ENCODE assay signal across 8 cellular contexts in genomic region chr22:42930810-42931420, GRCh38.
DNase-seq lines count a peak whose midpoint lies in the region; ATAC-seq and TF ChIP-seq lines count a peak whose summit lies in the region.

No MANE protein-coding gene starts in this region.

- H3K36me3 ChIP-seq in OCI-LY7 (ENCODE audit: insufficient read depth, low read length) = no peaks in the 10 kb centered on the region
- no peaks in the 10 kb centered on the region for H3K36me3 ChIP-seq in stomach smooth muscle (ENCODE audit: control insufficient read depth in 2 of 2, insufficient read depth in 2 of 2, low read length in 2 of 2)

- H3K4me1 ChIP-seq in OCI-LY7 (ENCODE audit: insufficient read depth, low read length, poor library complexity, severe bottlenecking) (peaks cover 49% of the 10 kb centered on the region), stomach smooth muscle (ENCODE audit: control insufficient read depth, insufficient read depth, low read length) (peaks cover 85% of the 10 kb centered on the region)

- H3K9me2 ChIP-seq in OCI-LY7 (ENCODE audit: insufficient read depth, low read length) = no peaks in the 10 kb centered on the region

- H3K9me3 ChIP-seq in OCI-LY7 (ENCODE audit: low read length) (no peaks in the 10 kb centered on the region), stomach smooth muscle (ENCODE audit: control insufficient read depth in 2 of 2, low read length in 2 of 2) (no peaks in the 10 kb centered on the region)

- BruUV-seq in OCI-LY7 (replicated peaks; lab: Mats Ljungman, UMichigan) = no TSS peak

- intact Hi-C loops in OCI-LY7 (cut with micrococcal nuclease; ENCODE audit: unreplicated experiment) (no loop called here), Right ventricle myocardium inferior (cut with DNase I) (loop anchor here (2.0 kb wide), 1 partner anchor 24 kb away; no protein-coding TSS in a partner anchor)

- H3K9ac ChIP-seq in stomach smooth muscle (ENCODE audit: low read length in 2 of 2) = peak overlapping the region; percentile 47 to 51

- POLR2A ChIA-PET in OCI-LY7 (lab: Charles Lee) = interaction anchor here (0.9 kb wide), 1 partner anchor 10 kb away, joined by 5 read pairs; no protein-coding TSS in a partner anchor

- H3K79me2 ChIP-seq in OCI-LY7 (ENCODE audit: insufficient read depth, low read depth, low read length) = peaks cover 18% of the 10 kb centered on the region

- H3K4me2 ChIP-seq in OCI-LY7 (ENCODE audit: low read length) = peak overlapping the region; percentile 64

- no peak overlapping the region for H2AFZ ChIP-seq in OCI-LY7 (ENCODE audit: low read length)

- no peaks in the 10 kb centered on the region for H3K27me3 ChIP-seq in stomach smooth muscle (ENCODE audit: control insufficient read depth in 1 of 2, insufficient read depth in 2 of 2, low read length in 2 of 2)

- DNase-seq in SIG-M5 treated with dmso at 0.1 percent for 504 hours (lab: John Stamatoyannopoulos, UW; ENCODE audit: unreplicated experiment) = peak; percentile 47
- no peak for DNase-seq in SIG-M5 (lab: John Stamatoyannopoulos, UW)
- peak; percentile 15 for DNase-seq in OCI-LY7 (ENCODE audit: low spot score)
- DNase-seq in Right ventricle myocardium inferior (ENCODE audit: missing footprints) = no peak
- DNase-seq in iPS-NIHi7 (ENCODE audit: extremely low spot score) = no peak
- no peak for DNase-seq in hippocampal formation (lab: John Stamatoyannopoulos, UW)

- TF ChIP-seq CTCF in OCI-LY7 (conservative IDR thresholded peaks at IDR 0.05; ENCODE audit: low read length) = no peak

- H3K27ac ChIP-seq in OCI-LY7 (ENCODE audit: low read depth, low read length, poor library complexity, severe bottlenecking) = peak overlapping the region; percentile 49
- peak overlapping the region; percentile 95 for H3K27ac ChIP-seq in stomach smooth muscle (ENCODE audit: low read length)

- peak overlapping the region; percentile 22 for H3K4me3 ChIP-seq in OCI-LY7 (ENCODE audit: low read depth, low read length, poor library complexity, severe bottlenecking)
- peak overlapping the region; percentile 37 to 54 for H3K4me3 ChIP-seq in stomach smooth muscle (ENCODE audit: low read length in 2 of 2)

- CTCF ChIA-PET in OCI-LY7 (lab: Charles Lee; ENCODE audit: unreplicated experiment) = no interaction called here

- peak; percentile 53 for ATAC-seq in Right ventricle myocardium inferior
- ATAC-seq in HG02588 (IDR thresholded peaks at IDR 0.05; ENCODE audit: unreplicated experiment) = no peak

- peaks cover 8% of the 10 kb centered on the region; the same call in 1 of the 2 replicates for H4K20me1 ChIP-seq in OCI-LY7 (ENCODE audit: insufficient read depth, low read length)

Comparison
In these comparisons a context has a peak if more than half of its experiments do, and no peak if none do; other contexts are left out.
1. DNase-seq: peak in SIG-M5 treated with dmso at 0.1 percent for 504 hours (single experiment) and OCI-LY7 (single experiment); none in SIG-M5 (single experiment), Right ventricle myocardium inferior (single experiment), iPS-NIHi7 (single experiment) and hippocampal formation (0 of 2).